In the genomic region with DNA sequence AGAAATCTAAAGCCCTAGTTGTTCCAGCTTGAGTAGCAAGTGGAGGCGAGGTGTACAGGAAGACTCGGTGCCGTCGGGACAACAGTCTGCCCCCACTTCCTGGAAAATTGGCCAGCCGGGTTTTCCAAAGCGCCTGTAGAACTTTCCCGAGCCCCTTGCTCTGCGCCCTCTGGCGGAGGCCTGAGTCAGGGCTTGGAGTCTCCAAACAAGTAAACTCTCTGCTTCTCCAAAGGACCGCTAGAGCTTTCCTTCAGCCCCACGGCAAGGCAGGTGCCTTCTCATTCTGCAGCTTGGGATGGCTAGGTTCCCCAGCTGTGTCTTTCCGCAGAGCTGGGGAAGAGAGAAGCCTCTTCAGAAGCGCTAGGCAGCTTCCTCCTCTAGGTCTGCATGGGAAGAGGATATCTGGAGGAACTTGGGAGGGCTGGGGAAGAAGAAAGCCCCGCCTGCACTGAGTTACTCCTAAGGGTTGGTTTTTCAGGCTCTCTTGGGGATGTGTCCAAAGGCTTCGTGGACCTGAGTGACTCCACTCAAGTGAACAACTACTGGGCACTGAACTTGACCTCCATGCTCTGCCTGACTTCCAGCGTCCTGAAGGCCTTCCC, we compare ENCODE assay signal across 1 cellular context.
TF ChIP-seq lines count a peak whose summit lies in the region.

No MANE protein-coding gene starts in this region.

TF ChIP-seq in A549, 52 proteins besides CTCF, POLR2A, EP300 and RAD21 (continued from another document):
- TF ChIP-seq, protein P1, sequence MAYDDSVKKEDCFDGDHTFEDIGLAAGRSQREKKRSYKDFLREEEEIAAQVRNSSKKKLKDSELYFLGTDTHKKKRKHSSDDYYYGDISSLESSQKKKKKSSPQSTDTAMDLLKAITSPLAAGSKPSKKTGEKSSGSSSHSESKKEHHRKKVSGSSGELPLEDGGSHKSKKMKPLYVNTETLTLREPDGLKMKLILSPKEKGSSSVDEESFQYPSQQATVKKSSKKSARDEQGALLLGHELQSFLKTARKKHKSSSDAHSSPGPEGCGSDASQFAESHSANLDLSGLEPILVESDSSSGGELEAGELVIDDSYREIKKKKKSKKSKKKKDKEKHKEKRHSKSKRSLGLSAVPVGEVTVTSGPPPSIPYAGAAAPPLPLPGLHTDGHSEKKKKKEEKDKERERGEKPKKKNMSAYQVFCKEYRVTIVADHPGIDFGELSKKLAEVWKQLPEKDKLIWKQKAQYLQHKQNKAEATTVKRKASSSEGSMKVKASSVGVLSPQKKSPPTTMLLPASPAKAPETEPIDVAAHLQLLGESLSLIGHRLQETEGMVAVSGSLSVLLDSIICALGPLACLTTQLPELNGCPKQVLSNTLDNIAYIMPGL (CRISPR knock-in tag; IDR thresholded peaks at IDR 0.05; ENCODE audit: borderline replicate concordance): peak; percentile 53; the same call in 1 of the 2 replicates
- TF ChIP-seq RFX5 (IDR thresholded peaks at IDR 0.05) (no peak), BCL3 (IDR thresholded peaks at IDR 0.05) (no peak), HOXB5 (CRISPR knock-in tag; IDR thresholded peaks at IDR 0.05) (no peak), TFCP2L1 (CRISPR knock-in tag; IDR thresholded peaks at IDR 0.05) (no peak), REST (IDR thresholded peaks at IDR 0.05) (no peak), NR3C1 (IDR thresholded peaks at IDR 0.05) (no peak), PBX3 (IDR thresholded peaks at IDR 0.05) (no peak), EHMT2 (IDR thresholded peaks at IDR 0.05; ENCODE audit: low read depth) (no peak), ZSCAN20 (CRISPR knock-in tag; IDR thresholded peaks at IDR 0.05) (no peak), CBX8 (IDR thresholded peaks at IDR 0.05) (no peak), GATA3 (IDR thresholded peaks at IDR 0.05; ENCODE audit: borderline replicate concordance) (no peak), SREBF2 (IDR thresholded peaks at IDR 0.05) (no peak), HOXA7 (CRISPR knock-in tag; IDR thresholded peaks at IDR 0.05) (no peak), JUN (IDR thresholded peaks at IDR 0.05) (no peak; a peak in 1 of 5 replicates), FOXS1 (CRISPR knock-in tag; IDR thresholded peaks at IDR 0.05) (no peak), HDAC2 (IDR thresholded peaks at IDR 0.05) (no peak)
- TF ChIP-seq, protein P2, sequence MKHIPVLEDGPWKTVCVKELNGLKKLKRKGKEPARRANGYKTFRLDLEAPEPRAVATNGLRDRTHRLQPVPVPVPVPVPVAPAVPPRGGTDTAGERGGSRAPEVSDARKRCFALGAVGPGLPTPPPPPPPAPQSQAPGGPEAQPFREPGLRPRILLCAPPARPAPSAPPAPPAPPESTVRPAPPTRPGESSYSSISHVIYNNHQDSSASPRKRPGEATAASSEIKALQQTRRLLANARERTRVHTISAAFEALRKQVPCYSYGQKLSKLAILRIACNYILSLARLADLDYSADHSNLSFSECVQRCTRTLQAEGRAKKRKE (CRISPR knock-in tag; IDR thresholded peaks at IDR 0.05; ENCODE audit: low read depth): no peak
